Comparison of ENCODE assay signal across 1 cellular context in the genomic region with DNA sequence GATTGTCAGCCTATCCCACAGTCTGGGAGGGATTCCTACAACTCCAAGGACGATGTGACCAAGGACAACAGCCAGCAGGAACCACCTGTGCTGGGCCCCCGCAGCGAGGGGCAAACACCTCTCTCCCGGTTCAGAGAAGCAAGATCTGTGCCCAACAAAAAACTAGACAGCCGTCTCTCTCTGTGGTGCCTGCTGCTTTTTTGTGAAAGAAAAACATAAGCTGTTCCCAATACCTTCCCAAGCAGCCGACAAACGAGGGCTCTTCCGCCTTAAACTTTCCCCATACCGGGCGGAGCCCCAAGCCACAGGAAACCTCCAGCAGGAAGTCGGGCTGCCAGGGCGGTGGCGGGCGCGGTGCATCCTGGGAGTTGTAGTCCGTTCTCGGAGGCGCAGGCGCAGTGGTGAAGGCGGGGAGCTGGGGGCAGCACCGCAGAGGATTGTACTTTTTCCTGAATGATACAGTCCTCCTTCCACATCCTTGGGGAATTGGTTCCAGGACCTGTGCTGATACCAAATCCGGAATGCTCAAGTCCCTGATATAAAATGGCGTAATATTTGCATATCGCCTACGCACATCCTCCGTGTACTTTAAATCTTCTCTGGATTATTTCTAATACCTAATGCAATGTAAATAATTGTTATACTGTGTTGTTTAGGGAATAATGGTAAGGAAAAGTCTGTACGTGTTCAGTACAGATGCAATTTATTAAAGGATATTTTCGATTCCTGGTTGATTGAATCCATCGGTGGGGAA.
A peak's percentile ranks its signal among the peaks of the same experiment; 100 is the strongest.
TF ChIP-seq lines count a peak whose summit lies in the region.

No MANE protein-coding gene starts in this region.

TF ChIP-seq in HepG2, 621 proteins besides CTCF, POLR2A, EP300 and RAD21 (continued from another document and continues in another):
- TF ChIP-seq, protein P1, sequence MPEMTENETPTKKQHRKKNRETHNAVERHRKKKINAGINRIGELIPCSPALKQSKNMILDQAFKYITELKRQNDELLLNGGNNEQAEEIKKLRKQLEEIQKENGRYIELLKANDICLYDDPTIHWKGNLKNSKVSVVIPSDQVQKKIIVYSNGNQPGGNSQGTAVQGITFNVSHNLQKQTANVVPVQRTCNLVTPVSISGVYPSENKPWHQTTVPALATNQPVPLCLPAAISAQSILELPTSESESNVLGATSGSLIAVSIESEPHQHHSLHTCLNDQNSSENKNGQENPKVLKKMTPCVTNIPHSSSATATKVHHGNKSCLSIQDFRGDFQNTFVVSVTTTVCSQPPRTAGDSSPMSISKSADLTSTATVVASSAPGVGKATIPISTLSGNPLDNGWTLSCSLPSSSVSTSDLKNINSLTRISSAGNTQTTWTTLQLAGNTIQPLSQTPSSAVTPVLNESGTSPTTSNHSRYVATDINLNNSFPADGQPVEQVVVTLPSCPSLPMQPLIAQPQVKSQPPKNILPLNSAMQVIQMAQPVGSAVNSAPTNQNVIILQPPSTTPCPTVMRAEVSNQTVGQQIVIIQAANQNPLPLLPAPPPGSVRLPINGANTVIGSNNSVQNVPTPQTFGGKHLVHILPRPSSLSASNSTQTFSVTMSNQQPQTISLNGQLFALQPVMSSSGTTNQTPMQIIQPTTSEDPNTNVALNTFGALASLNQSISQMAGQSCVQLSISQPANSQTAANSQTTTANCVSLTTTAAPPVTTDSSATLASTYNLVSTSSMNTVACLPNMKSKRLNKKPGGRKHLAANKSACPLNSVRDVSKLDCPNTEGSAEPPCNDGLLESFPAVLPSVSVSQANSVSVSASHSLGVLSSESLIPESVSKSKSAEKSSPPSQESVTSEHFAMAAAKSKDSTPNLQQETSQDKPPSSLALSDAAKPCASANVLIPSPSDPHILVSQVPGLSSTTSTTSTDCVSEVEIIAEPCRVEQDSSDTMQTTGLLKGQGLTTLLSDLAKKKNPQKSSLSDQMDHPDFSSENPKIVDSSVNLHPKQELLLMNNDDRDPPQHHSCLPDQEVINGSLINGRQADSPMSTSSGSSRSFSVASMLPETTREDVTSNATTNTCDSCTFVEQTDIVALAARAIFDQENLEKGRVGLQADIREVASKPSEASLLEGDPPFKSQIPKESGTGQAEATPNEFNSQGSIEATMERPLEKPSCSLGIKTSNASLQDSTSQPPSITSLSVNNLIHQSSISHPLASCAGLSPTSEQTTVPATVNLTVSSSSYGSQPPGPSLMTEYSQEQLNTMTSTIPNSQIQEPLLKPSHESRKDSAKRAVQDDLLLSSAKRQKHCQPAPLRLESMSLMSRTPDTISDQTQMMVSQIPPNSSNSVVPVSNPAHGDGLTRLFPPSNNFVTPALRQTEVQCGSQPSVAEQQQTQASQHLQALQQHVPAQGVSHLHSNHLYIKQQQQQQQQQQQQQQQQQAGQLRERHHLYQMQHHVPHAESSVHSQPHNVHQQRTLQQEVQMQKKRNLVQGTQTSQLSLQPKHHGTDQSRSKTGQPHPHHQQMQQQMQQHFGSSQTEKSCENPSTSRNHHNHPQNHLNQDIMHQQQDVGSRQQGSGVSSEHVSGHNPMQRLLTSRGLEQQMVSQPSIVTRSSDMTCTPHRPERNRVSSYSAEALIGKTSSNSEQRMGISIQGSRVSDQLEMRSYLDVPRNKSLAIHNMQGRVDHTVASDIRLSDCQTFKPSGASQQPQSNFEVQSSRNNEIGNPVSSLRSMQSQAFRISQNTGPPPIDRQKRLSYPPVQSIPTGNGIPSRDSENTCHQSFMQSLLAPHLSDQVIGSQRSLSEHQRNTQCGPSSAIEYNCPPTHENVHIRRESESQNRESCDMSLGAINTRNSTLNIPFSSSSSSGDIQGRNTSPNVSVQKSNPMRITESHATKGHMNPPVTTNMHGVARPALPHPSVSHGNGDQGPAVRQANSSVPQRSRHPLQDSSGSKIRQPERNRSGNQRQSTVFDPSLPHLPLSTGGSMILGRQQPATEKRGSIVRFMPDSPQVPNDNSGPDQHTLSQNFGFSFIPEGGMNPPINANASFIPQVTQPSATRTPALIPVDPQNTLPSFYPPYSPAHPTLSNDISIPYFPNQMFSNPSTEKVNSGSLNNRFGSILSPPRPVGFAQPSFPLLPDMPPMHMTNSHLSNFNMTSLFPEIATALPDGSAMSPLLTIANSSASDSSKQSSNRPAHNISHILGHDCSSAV (CRISPR knock-in tag; IDR thresholded peaks at IDR 0.05; ENCODE audit: borderline replicate concordance): no peak
- TF ChIP-seq ZNF441 (CRISPR knock-in tag; IDR thresholded peaks at IDR 0.05; ENCODE audit: borderline replicate concordance) (no peak; the same call in 1 of the 2 replicates), PHF5A (CRISPR knock-in tag; IDR thresholded peaks at IDR 0.05; ENCODE audit: low read depth, unreplicated experiment) (no peak), CCAR2 (optimal IDR thresholded peaks at IDR 0.05; ENCODE audit: low read depth, low read length) (no peak), NR1H2 (CRISPR knock-in tag; IDR thresholded peaks at IDR 0.05; ENCODE audit: borderline replicate concordance, low read depth) (no peak), GFI1 (CRISPR knock-in tag; IDR thresholded peaks at IDR 0.05; ENCODE audit: borderline replicate concordance) (no peak), GZF1 (CRISPR knock-in tag; IDR thresholded peaks at IDR 0.05) (0 out of 2 replicates have a peak, but pooled peaks have one; percentile 23), MEIS1 (CRISPR knock-in tag; IDR thresholded peaks at IDR 0.05; ENCODE audit: borderline replicate concordance) (no peak), KDM6A (CRISPR knock-in tag; IDR thresholded peaks at IDR 0.05; ENCODE audit: low read depth) (no peak), ZNF567 (CRISPR knock-in tag; IDR thresholded peaks at IDR 0.05; ENCODE audit: borderline replicate concordance) (no peak; the same call in 1 of the 2 replicates), BRD4 (CRISPR knock-in tag; IDR thresholded peaks at IDR 0.05) (no peak), ZNF138 (CRISPR knock-in tag; IDR thresholded peaks at IDR 0.05; ENCODE audit: low read depth) (no peak), HOXA5 (CRISPR knock-in tag; IDR thresholded peaks at IDR 0.05) (no peak), CAMTA2 (CRISPR knock-in tag; IDR thresholded peaks at IDR 0.05; ENCODE audit: borderline replicate concordance) (no peak), ZNF577 (CRISPR knock-in tag; IDR thresholded peaks at IDR 0.05; ENCODE audit: borderline replicate concordance, low read depth) (no peak), ZNF550 (CRISPR knock-in tag; IDR thresholded peaks at IDR 0.05; ENCODE audit: borderline replicate concordance) (no peak), GMEB1 (CRISPR knock-in tag; IDR thresholded peaks at IDR 0.05; ENCODE audit: borderline replicate concordance) (no peak; the same call in 1 of the 2 replicates), CEBPZ (IDR thresholded peaks at IDR 0.05; ENCODE audit: low read length) (no peak), ZNF335 (CRISPR knock-in tag; IDR thresholded peaks at IDR 0.05) (no peak), ARNT (IDR thresholded peaks at IDR 0.05) (no peak)
- TF ChIP-seq, protein P2, sequence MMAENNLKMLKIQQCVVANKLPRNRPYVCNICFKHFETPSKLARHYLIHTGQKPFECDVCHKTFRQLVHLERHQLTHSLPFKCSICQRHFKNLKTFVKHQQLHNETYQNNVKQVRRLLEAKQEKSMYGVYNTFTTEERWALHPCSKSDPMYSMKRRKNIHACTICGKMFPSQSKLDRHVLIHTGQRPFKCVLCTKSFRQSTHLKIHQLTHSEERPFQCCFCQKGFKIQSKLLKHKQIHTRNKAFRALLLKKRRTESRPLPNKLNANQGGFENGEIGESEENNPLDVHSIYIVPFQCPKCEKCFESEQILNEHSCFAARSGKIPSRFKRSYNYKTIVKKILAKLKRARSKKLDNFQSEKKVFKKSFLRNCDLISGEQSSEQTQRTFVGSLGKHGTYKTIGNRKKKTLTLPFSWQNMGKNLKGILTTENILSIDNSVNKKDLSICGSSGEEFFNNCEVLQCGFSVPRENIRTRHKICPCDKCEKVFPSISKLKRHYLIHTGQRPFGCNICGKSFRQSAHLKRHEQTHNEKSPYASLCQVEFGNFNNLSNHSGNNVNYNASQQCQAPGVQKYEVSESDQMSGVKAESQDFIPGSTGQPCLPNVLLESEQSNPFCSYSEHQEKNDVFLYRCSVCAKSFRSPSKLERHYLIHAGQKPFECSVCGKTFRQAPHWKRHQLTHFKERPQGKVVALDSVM (CRISPR knock-in tag; IDR thresholded peaks at IDR 0.05): no peak
- TF ChIP-seq, protein P3, sequence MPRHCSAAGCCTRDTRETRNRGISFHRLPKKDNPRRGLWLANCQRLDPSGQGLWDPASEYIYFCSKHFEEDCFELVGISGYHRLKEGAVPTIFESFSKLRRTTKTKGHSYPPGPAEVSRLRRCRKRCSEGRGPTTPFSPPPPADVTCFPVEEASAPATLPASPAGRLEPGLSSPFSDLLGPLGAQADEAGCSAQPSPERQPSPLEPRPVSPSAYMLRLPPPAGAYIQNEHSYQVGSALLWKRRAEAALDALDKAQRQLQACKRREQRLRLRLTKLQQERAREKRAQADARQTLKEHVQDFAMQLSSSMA (CRISPR knock-in tag; IDR thresholded peaks at IDR 0.05): no peak
- TF ChIP-seq, protein P4, sequence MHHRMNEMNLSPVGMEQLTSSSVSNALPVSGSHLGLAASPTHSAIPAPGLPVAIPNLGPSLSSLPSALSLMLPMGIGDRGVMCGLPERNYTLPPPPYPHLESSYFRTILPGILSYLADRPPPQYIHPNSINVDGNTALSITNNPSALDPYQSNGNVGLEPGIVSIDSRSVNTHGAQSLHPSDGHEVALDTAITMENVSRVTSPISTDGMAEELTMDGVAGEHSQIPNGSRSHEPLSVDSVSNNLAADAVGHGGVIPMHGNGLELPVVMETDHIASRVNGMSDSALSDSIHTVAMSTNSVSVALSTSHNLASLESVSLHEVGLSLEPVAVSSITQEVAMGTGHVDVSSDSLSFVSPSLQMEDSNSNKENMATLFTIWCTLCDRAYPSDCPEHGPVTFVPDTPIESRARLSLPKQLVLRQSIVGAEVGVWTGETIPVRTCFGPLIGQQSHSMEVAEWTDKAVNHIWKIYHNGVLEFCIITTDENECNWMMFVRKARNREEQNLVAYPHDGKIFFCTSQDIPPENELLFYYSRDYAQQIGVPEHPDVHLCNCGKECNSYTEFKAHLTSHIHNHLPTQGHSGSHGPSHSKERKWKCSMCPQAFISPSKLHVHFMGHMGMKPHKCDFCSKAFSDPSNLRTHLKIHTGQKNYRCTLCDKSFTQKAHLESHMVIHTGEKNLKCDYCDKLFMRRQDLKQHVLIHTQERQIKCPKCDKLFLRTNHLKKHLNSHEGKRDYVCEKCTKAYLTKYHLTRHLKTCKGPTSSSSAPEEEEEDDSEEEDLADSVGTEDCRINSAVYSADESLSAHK (CRISPR knock-in tag; IDR thresholded peaks at IDR 0.05; ENCODE audit: borderline replicate concordance): no peak
- TF ChIP-seq, protein P5, sequence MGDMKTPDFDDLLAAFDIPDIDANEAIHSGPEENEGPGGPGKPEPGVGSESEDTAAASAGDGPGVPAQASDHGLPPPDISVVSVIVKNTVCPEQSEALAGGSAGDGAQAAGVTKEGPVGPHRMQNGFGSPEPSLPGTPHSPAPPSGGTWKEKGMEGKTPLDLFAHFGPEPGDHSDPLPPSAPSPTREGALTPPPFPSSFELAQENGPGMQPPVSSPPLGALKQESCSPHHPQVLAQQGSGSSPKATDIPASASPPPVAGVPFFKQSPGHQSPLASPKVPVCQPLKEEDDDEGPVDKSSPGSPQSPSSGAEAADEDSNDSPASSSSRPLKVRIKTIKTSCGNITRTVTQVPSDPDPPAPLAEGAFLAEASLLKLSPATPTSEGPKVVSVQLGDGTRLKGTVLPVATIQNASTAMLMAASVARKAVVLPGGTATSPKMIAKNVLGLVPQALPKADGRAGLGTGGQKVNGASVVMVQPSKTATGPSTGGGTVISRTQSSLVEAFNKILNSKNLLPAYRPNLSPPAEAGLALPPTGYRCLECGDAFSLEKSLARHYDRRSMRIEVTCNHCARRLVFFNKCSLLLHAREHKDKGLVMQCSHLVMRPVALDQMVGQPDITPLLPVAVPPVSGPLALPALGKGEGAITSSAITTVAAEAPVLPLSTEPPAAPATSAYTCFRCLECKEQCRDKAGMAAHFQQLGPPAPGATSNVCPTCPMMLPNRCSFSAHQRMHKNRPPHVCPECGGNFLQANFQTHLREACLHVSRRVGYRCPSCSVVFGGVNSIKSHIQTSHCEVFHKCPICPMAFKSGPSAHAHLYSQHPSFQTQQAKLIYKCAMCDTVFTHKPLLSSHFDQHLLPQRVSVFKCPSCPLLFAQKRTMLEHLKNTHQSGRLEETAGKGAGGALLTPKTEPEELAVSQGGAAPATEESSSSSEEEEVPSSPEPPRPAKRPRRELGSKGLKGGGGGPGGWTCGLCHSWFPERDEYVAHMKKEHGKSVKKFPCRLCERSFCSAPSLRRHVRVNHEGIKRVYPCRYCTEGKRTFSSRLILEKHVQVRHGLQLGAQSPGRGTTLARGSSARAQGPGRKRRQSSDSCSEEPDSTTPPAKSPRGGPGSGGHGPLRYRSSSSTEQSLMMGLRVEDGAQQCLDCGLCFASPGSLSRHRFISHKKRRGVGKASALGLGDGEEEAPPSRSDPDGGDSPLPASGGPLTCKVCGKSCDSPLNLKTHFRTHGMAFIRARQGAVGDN (CRISPR knock-in tag; IDR thresholded peaks at IDR 0.05): peak; percentile 75
